Comparison of ENCODE assay signal across 1 cellular context in the genomic region with DNA sequence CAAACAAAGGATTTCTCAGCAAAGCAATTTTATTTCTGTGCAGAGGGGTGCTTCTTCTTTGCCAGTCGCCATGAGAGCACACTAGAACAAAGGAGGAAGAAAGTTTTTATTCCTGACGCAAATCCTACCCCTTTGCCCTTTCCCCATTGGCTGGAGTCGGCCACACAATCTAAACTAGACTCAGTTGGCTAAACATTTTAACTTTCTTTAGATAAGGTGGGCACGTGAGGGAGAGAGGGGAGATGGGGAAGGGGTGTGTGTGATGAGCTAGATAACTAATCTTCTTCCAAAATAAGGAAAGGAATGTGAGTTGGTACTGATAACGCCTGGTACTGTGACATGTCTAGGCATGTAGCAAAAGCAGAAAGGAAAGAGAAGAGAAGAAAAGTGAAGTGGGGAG.
TF ChIP-seq lines count a peak whose summit lies in the region.

No MANE protein-coding gene starts in this region.

TF ChIP-seq in K562, 482 proteins besides CTCF, POLR2A, EP300 and RAD21:
- no peak for TF ChIP-seq PHB (CRISPR knock-in tag; IDR thresholded peaks at IDR 0.05)
- TF ChIP-seq MTA1 (IDR thresholded peaks at IDR 0.05; ENCODE audit: borderline replicate concordance) = peak; percentile 51; the same call in 1 of the 2 replicates
- TF ChIP-seq, protein P1, sequence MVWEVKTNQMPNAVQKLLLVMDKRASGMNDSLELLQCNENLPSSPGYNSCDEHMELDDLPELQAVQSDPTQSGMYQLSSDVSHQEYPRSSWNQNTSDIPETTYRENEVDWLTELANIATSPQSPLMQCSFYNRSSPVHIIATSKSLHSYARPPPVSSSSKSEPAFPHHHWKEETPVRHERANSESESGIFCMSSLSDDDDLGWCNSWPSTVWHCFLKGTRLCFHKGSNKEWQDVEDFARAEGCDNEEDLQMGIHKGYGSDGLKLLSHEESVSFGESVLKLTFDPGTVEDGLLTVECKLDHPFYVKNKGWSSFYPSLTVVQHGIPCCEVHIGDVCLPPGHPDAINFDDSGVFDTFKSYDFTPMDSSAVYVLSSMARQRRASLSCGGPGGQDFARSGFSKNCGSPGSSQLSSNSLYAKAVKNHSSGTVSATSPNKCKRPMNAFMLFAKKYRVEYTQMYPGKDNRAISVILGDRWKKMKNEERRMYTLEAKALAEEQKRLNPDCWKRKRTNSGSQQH (CRISPR knock-in tag; IDR thresholded peaks at IDR 0.05) = no peak
- TF ChIP-seq HMG20A (CRISPR knock-in tag; conservative IDR thresholded peaks at IDR 0.05) = no peak
- no peak for TF ChIP-seq GATAD2B (IDR thresholded peaks at IDR 0.05; ENCODE audit: borderline replicate concordance)
- TF ChIP-seq ZFP91 (CRISPR knock-in tag; IDR thresholded peaks at IDR 0.05) = no peak
- no peak for TF ChIP-seq SMC3 (conservative IDR thresholded peaks at IDR 0.05; ENCODE audit: insufficient read depth, low read depth, low read length)
- no peak for TF ChIP-seq POU5F1 (IDR thresholded peaks at IDR 0.05; ENCODE audit: borderline replicate concordance, low read depth, low read length, partially characterized antibody)
- TF ChIP-seq TAF7 (tag; IDR thresholded peaks at IDR 0.05) = no peak
- peak; percentile 48 for TF ChIP-seq ARID1B (IDR thresholded peaks at IDR 0.05)
- TF ChIP-seq, protein P2, sequence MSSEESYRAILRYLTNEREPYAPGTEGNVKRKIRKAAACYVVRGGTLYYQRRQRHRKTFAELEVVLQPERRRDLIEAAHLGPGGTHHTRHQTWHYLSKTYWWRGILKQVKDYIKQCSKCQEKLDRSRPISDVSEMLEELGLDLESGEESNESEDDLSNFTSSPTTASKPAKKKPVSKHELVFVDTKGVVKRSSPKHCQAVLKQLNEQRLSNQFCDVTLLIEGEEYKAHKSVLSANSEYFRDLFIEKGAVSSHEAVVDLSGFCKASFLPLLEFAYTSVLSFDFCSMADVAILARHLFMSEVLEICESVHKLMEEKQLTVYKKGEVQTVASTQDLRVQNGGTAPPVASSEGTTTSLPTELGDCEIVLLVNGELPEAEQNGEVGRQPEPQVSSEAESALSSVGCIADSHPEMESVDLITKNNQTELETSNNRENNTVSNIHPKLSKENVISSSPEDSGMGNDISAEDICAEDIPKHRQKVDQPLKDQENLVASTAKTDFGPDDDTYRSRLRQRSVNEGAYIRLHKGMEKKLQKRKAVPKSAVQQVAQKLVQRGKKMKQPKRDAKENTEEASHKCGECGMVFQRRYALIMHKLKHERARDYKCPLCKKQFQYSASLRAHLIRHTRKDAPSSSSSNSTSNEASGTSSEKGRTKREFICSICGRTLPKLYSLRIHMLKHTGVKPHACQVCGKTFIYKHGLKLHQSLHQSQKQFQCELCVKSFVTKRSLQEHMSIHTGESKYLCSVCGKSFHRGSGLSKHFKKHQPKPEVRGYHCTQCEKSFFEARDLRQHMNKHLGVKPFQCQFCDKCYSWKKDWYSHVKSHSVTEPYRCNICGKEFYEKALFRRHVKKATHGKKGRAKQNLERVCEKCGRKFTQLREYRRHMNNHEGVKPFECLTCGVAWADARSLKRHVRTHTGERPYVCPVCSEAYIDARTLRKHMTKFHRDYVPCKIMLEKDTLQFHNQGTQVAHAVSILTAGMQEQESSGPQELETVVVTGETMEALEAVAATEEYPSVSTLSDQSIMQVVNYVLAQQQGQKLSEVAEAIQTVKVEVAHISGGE (CRISPR knock-in tag; IDR thresholded peaks at IDR 0.05) = no peak
- TF ChIP-seq TEAD2 (tag; IDR thresholded peaks at IDR 0.05) = peak; percentile 9; the same call in 1 of the 2 replicates
- TF ChIP-seq, protein P3, sequence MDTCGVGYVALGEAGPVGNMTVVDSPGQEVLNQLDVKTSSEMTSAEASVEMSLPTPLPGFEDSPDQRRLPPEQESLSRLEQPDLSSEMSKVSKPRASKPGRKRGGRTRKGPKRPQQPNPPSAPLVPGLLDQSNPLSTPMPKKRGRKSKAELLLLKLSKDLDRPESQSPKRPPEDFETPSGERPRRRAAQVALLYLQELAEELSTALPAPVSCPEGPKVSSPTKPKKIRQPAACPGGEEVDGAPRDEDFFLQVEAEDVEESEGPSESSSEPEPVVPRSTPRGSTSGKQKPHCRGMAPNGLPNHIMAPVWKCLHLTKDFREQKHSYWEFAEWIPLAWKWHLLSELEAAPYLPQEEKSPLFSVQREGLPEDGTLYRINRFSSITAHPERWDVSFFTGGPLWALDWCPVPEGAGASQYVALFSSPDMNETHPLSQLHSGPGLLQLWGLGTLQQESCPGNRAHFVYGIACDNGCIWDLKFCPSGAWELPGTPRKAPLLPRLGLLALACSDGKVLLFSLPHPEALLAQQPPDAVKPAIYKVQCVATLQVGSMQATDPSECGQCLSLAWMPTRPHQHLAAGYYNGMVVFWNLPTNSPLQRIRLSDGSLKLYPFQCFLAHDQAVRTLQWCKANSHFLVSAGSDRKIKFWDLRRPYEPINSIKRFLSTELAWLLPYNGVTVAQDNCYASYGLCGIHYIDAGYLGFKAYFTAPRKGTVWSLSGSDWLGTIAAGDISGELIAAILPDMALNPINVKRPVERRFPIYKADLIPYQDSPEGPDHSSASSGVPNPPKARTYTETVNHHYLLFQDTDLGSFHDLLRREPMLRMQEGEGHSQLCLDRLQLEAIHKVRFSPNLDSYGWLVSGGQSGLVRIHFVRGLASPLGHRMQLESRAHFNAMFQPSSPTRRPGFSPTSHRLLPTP (IDR thresholded peaks at IDR 0.05; ENCODE audit: borderline replicate concordance, extremely low read depth, insufficient read length) = no peak
- TF ChIP-seq CREB1 (IDR thresholded peaks at IDR 0.05) = no peak
- TF ChIP-seq CREB1 (CRISPR knock-in tag; IDR thresholded peaks at IDR 0.05) = no peak
- no peak for TF ChIP-seq MCM5 (IDR thresholded peaks at IDR 0.05; ENCODE audit: low read depth)
- no peak for TF ChIP-seq NR2F6 (CRISPR knock-in tag; IDR thresholded peaks at IDR 0.05)
- no peak for TF ChIP-seq ZFP36 (IDR thresholded peaks at IDR 0.05; ENCODE audit: low read depth, low read length, partially characterized antibody)
- no peak for TF ChIP-seq SMARCB1 (IDR thresholded peaks at IDR 0.05; ENCODE audit: insufficient read length, low read depth)
- TF ChIP-seq DDX20 (tag; IDR thresholded peaks at IDR 0.05; ENCODE audit: low read depth) = no peak
- no peak for TF ChIP-seq ATF7 (IDR thresholded peaks at IDR 0.05)
- no peak for TF ChIP-seq NR0B1 (IDR thresholded peaks at IDR 0.05; ENCODE audit: partially characterized antibody)
- no peak for TF ChIP-seq MECOM (CRISPR knock-in tag; IDR thresholded peaks at IDR 0.05)
- TF ChIP-seq RERE (CRISPR knock-in tag; IDR thresholded peaks at IDR 0.05; ENCODE audit: borderline replicate concordance) = no peak
- TF ChIP-seq ZNF212 (CRISPR knock-in tag; IDR thresholded peaks at IDR 0.05) = no peak
- TF ChIP-seq SLC30A9 (CRISPR knock-in tag; IDR thresholded peaks at IDR 0.05) = no peak
- TF ChIP-seq KLF16 (IDR thresholded peaks at IDR 0.05) = no peak
- TF ChIP-seq BHLHE40 (IDR thresholded peaks at IDR 0.05; ENCODE audit: low read length) = peak; percentile 59; the same call in 1 of the 2 replicates
- TF ChIP-seq KAT8 (IDR thresholded peaks at IDR 0.05; ENCODE audit: low read depth) = no peak
- TF ChIP-seq CBFA2T2 (conservative IDR thresholded peaks at IDR 0.05) = peak; percentile 36
- no peak for TF ChIP-seq MTA3 (IDR thresholded peaks at IDR 0.05; ENCODE audit: borderline replicate concordance)
- no peak for TF ChIP-seq ZKSCAN8 (CRISPR knock-in tag; IDR thresholded peaks at IDR 0.05)
- TF ChIP-seq ZNF133 (CRISPR knock-in tag; IDR thresholded peaks at IDR 0.05) = no peak
- no peak for TF ChIP-seq SRSF3 (IDR thresholded peaks at IDR 0.05; ENCODE audit: insufficient read depth, low read length)
- TF ChIP-seq CBFA2T3 (IDR thresholded peaks at IDR 0.05) = peak; percentile 61
- no peak for TF ChIP-seq TRIM28 (IDR thresholded peaks at IDR 0.05)
- TF ChIP-seq TAL1 (IDR thresholded peaks at IDR 0.05) = peak; percentile 47
TF ChIP-seq in K562: peak in this region for 7.
